13 cellular contexts compared by ENCODE assay signal in the genomic region with DNA sequence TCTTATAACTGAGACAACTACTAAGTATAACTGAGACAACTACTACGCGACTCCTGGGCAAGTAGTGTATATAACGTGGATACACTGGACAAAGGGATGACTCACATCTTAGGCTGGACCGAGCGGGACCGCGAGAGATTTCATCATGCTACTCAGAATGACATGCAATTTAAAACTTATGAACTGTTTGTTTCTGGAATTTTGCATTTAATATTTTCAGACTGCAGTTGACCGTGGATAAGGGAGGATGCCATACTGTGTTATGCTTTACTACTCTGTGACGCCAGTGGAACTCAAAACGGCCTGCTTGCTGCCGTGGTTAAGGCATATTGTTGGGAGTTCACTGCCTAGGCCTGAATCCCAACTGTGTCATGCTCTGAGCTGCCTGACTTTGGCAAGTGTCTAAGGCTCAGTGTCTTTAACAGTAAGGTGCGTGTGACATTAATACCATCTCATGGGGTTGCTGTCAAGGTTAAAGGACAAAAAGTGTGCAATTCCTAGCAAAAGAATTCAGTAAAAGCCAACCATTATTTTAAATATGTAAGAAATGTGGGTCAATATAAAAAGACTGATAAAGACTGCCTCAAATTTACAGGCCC.
A peak's percentile ranks its signal among the peaks of the same experiment; 100 is the strongest.
DNase-seq lines count a peak whose midpoint lies in the region; ATAC-seq and TF ChIP-seq lines count a peak whose summit lies in the region.
"Had no signal": no experiment of that assay in that cellular context is flagged by ENCODE, and none has a peak within 500 bp of the region (broad histone marks: within the 10 kb centered on the region; RNA-seq: fewer than 3 reads in every experiment).

No MANE protein-coding gene starts in this region.

- POLR2A ChIA-PET in CD8-positive, alpha-beta T cell (lab: Charles Lee): no interaction called here

- CTCF ChIA-PET in CD8-positive, alpha-beta T cell (lab: Charles Lee): interaction anchor here (2.2 kb wide), 1 partner anchor 55 kb away, joined by 16 read pairs; no protein-coding TSS in a partner anchor

- H3K9me3 ChIP-seq in CD8-positive, alpha-beta T cell (ENCODE audit: low read length): no peaks in the 10 kb centered on the region
- no peaks in the 10 kb centered on the region for H3K9me3 ChIP-seq in neutrophil
- H3K9me3 ChIP-seq: SJCRH30, suprapubic skin had no signal

- intact Hi-C loops in CD8-positive, alpha-beta T cell (cut with DNase I, micrococcal nuclease): no loop called here

- no peak overlapping the region for H3K27ac ChIP-seq in CD8-positive, alpha-beta T cell (ENCODE audit: low read depth, low read length)
- H3K27ac ChIP-seq in neutrophil: peak overlapping the region; percentile 91
- H3K27ac ChIP-seq: SJCRH30 had no signal

- no peak overlapping the region for H3K4me3 Mint-ChIP-seq in CD8-positive, alpha-beta T cell
- no peak overlapping the region for H3K4me3 Mint-ChIP-seq in chondrocyte (ENCODE audit: unreplicated experiment)
- no peak overlapping the region for H3K4me3 Mint-ChIP-seq in glutamatergic neuron (ENCODE audit: unreplicated experiment)
- H3K4me3 Mint-ChIP-seq: activated CD4-positive, alpha-beta T cell treated with anti-CD3 and anti-CD28 coated beads, Interleukin-2, amount 10 ng/mL, durations not matched to agents 24 days and 14 days had no signal

- H3K27ac Mint-ChIP-seq in CD8-positive, alpha-beta T cell: peak overlapping the region; percentile 87
- H3K27ac Mint-ChIP-seq in chondrocyte (ENCODE audit: unreplicated experiment): peak overlapping the region; percentile 87
- no peak overlapping the region for H3K27ac Mint-ChIP-seq in glutamatergic neuron (ENCODE audit: unreplicated experiment)

- no peaks in the 10 kb centered on the region for H3K27me3 ChIP-seq in CD8-positive, alpha-beta T cell (ENCODE audit: insufficient read depth, low read length)
- H3K27me3 ChIP-seq in neutrophil: no peaks in the 10 kb centered on the region
- H3K27me3 ChIP-seq: SJCRH30, suprapubic skin had no signal

- TF ChIP-seq CTCF in CD8-positive, alpha-beta T cell (IDR thresholded peaks at IDR 0.05): no peak
- TF ChIP-seq CTCF in chondrocyte (IDR thresholded peaks at IDR 0.05) (no peak), neutrophil (IDR thresholded peaks at IDR 0.05) (no peak), glutamatergic neuron (IDR thresholded peaks at IDR 0.05; ENCODE audit: partially characterized antibody, unreplicated experiment) (no peak)

- H3K27me3 Mint-ChIP-seq in CD8-positive, alpha-beta T cell (ENCODE audit: low read depth): no peaks in the 10 kb centered on the region
- H3K27me3 Mint-ChIP-seq in chondrocyte (ENCODE audit: low read depth) (no peaks in the 10 kb centered on the region), glutamatergic neuron (ENCODE audit: unreplicated experiment) (peaks cover 2% of the 10 kb centered on the region)
- H3K27me3 Mint-ChIP-seq: activated CD4-positive, alpha-beta T cell treated with anti-CD3 and anti-CD28 coated beads, Interleukin-2, amount 10 ng/mL, durations not matched to agents 24 days and 14 days had no signal

- no peak overlapping the region for H3K4me3 ChIP-seq in CD8-positive, alpha-beta T cell (ENCODE audit: low read depth, low read length)
- H3K4me3 ChIP-seq in neutrophil (ENCODE audit: low read depth in 1 of 2, low read length in 1 of 2): no peak overlapping the region
- H3K4me3 ChIP-seq: SJCRH30, suprapubic skin had no signal

- H3K4me1 Mint-ChIP-seq in CD8-positive, alpha-beta T cell (ENCODE audit: low read depth): peaks cover 56% of the 10 kb centered on the region
- H3K4me1 Mint-ChIP-seq in chondrocyte (ENCODE audit: low read depth): peaks cover 45% of the 10 kb centered on the region
- H3K4me1 Mint-ChIP-seq in glutamatergic neuron (ENCODE audit: low read depth, unreplicated experiment): no peaks in the 10 kb centered on the region

- no peaks in the 10 kb centered on the region for H3K9me3 Mint-ChIP-seq in CD8-positive, alpha-beta T cell
- H3K9me3 Mint-ChIP-seq in chondrocyte (ENCODE audit: low read depth) (no peaks in the 10 kb centered on the region), glutamatergic neuron (ENCODE audit: unreplicated experiment) (no peaks in the 10 kb centered on the region)
- H3K9me3 Mint-ChIP-seq: activated CD4-positive, alpha-beta T cell treated with anti-CD3 and anti-CD28 coated beads, Interleukin-2, amount 10 ng/mL, durations not matched to agents 24 days and 14 days had no signal

- DNase-seq in CD8-positive, alpha-beta T cell: no peak
- peak; percentile 12 for DNase-seq in NCI-H226
- no peak for DNase-seq in chondrocyte (ENCODE audit: low spot score)
- no peak for DNase-seq in glutamatergic neuron
- no peak for DNase-seq in hepatic stellate cell (ENCODE audit: low spot score)
- DNase-seq in AG08396 (ENCODE audit: low spot score): no peak
- no peak for DNase-seq in SW 1271 (lab: John Stamatoyannopoulos, UW)
- DNase-seq: activated CD4-positive, alpha-beta T cell treated with anti-CD3 and anti-CD28 coated beads, Interleukin-2, amount 10 ng/mL, durations not matched to agents 24 days and 14 days; DMS79; SJCRH30; stimulated activated CD4-positive, alpha-beta T cell treated with anti-CD3 and anti-CD28 coated beads, Interleukin-4, amount 100 ng/mL, for 1 hour had no signal

- peaks cover 60% of the 10 kb centered on the region for H3K36me3 ChIP-seq in CD8-positive, alpha-beta T cell (ENCODE audit: insufficient read depth, low read length)
- peaks cover 88% of the 10 kb centered on the region for H3K36me3 ChIP-seq in neutrophil
- H3K36me3 ChIP-seq: SJCRH30, suprapubic skin had no signal

- ATAC-seq in CD8-positive, alpha-beta T cell: no peak

- H3K36me3 Mint-ChIP-seq in CD8-positive, alpha-beta T cell: peaks cover 56% of the 10 kb centered on the region
- H3K36me3 Mint-ChIP-seq in chondrocyte (ENCODE audit: low read depth) (no peaks in the 10 kb centered on the region), glutamatergic neuron (ENCODE audit: unreplicated experiment) (no peaks in the 10 kb centered on the region)

- H3K4me1 ChIP-seq in CD8-positive, alpha-beta T cell (ENCODE audit: insufficient read depth, low read length): peaks cover 28% of the 10 kb centered on the region
- peaks cover 69 to 79% of the 10 kb centered on the region in 2 experiments for H3K4me1 ChIP-seq in neutrophil (ENCODE audit: control insufficient read depth in 1 of 2, insufficient read depth in 1 of 2, low read depth in 1 of 2, low read length in 1 of 2)
